1 cellular context compared by ENCODE assay signal in genomic region chr6:21987501-21987957, GRCh38.
TF ChIP-seq lines count a peak whose summit lies in the region.

No MANE protein-coding gene starts in this region.

TF ChIP-seq in K562, 482 proteins besides CTCF, POLR2A, EP300 and RAD21 (continued from another document and continues in another):
- no peak; the same call in 1 of the 2 replicates for TF ChIP-seq ZBTB40 (IDR thresholded peaks at IDR 0.05)
- no peak for TF ChIP-seq ZBTB40 (CRISPR knock-in tag; IDR thresholded peaks at IDR 0.05)
- TF ChIP-seq GATAD2A (IDR thresholded peaks at IDR 0.05): no peak
- TF ChIP-seq XRCC3 (IDR thresholded peaks at IDR 0.05): no peak
- no peak for TF ChIP-seq LARP7 (IDR thresholded peaks at IDR 0.05)
- TF ChIP-seq SETDB1 (IDR thresholded peaks at IDR 0.05; ENCODE audit: low read length): no peak
- TF ChIP-seq SNIP1 (IDR thresholded peaks at IDR 0.05; ENCODE audit: low read depth): no peak
- TF ChIP-seq RCOR1 (IDR thresholded peaks at IDR 0.05; ENCODE audit: borderline replicate concordance in 1 of 2, low read depth in 2 of 2, low read length in 2 of 2): no peak
- peak; percentile 28; the same call in 1 of the 2 replicates for TF ChIP-seq ZFX (CRISPR knock-in tag; IDR thresholded peaks at IDR 0.05)
- TF ChIP-seq ETV5 (CRISPR knock-in tag; IDR thresholded peaks at IDR 0.05; ENCODE audit: low read depth): peak; percentile 95
- TF ChIP-seq THRAP3 (IDR thresholded peaks at IDR 0.05; ENCODE audit: borderline replicate concordance): no peak
- TF ChIP-seq YBX1 (IDR thresholded peaks at IDR 0.05): no peak
- TF ChIP-seq MED1 (CRISPR knock-in tag; IDR thresholded peaks at IDR 0.05; ENCODE audit: borderline replicate concordance): no peak
- TF ChIP-seq, protein P1, sequence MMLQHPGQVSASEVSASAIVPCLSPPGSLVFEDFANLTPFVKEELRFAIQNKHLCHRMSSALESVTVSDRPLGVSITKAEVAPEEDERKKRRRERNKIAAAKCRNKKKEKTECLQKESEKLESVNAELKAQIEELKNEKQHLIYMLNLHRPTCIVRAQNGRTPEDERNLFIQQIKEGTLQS (IDR thresholded peaks at IDR 0.05): peak; percentile 45; the same call in 1 of the 2 replicates
- TF ChIP-seq, protein P1 (CRISPR knock-in tag; conservative IDR thresholded peaks at IDR 0.05): no peak
- no peak for TF ChIP-seq ZNF407 (IDR thresholded peaks at IDR 0.05; ENCODE audit: low read depth)
- no peak for TF ChIP-seq GMEB1 (CRISPR knock-in tag; IDR thresholded peaks at IDR 0.05)
- peak; percentile 18; the same call in 1 of the 2 replicates for TF ChIP-seq ELF2 (CRISPR knock-in tag; IDR thresholded peaks at IDR 0.05)
- no peak for TF ChIP-seq SNRNP70 (optimal IDR thresholded peaks at IDR 0.05; ENCODE audit: low read depth, low read length)
- TF ChIP-seq BRF1 (IDR thresholded peaks at IDR 0.05; ENCODE audit: borderline replicate concordance, extremely low read depth, insufficient read length): no peak
- TF ChIP-seq ZNF561 (CRISPR knock-in tag; conservative IDR thresholded peaks at IDR 0.05): no peak
- TF ChIP-seq GATAD2B (IDR thresholded peaks at IDR 0.05; ENCODE audit: borderline replicate concordance): 0 out of 2 replicates have a peak, but pooled peaks have one; percentile 26
- no peak for TF ChIP-seq TEAD1 (CRISPR knock-in tag; IDR thresholded peaks at IDR 0.05)
- no peak for TF ChIP-seq ZFP36 (IDR thresholded peaks at IDR 0.05; ENCODE audit: low read depth, low read length, partially characterized antibody)
- TF ChIP-seq ZNF253 (CRISPR knock-in tag; conservative IDR thresholded peaks at IDR 0.05): no peak
- TF ChIP-seq TFE3 (CRISPR knock-in tag; IDR thresholded peaks at IDR 0.05): peak; percentile 99
- no peak for TF ChIP-seq TFAM (CRISPR knock-in tag; conservative IDR thresholded peaks at IDR 0.05)
- TF ChIP-seq NR3C1 (CRISPR knock-in tag; IDR thresholded peaks at IDR 0.05): no peak
- no peak for TF ChIP-seq ZFPM2 (CRISPR knock-in tag; IDR thresholded peaks at IDR 0.05)
- TF ChIP-seq ZNF347 (CRISPR knock-in tag; IDR thresholded peaks at IDR 0.05; ENCODE audit: low read depth): no peak
- no peak for TF ChIP-seq ZNF263 (CRISPR knock-in tag; IDR thresholded peaks at IDR 0.05; ENCODE audit: borderline replicate concordance)
- TF ChIP-seq ZNF184 (CRISPR knock-in tag; IDR thresholded peaks at IDR 0.05): no peak
- TF ChIP-seq SRSF3 (IDR thresholded peaks at IDR 0.05; ENCODE audit: insufficient read depth, low read length): no peak
- peak in 1 of 2 experiments; percentile 21 for TF ChIP-seq AFF1 (IDR thresholded peaks at IDR 0.05; ENCODE audit: low read depth in 1 of 2, partially characterized antibody in 2 of 2)
